Comparison of ENCODE assay signal across 28 cellular contexts in the genomic region with DNA sequence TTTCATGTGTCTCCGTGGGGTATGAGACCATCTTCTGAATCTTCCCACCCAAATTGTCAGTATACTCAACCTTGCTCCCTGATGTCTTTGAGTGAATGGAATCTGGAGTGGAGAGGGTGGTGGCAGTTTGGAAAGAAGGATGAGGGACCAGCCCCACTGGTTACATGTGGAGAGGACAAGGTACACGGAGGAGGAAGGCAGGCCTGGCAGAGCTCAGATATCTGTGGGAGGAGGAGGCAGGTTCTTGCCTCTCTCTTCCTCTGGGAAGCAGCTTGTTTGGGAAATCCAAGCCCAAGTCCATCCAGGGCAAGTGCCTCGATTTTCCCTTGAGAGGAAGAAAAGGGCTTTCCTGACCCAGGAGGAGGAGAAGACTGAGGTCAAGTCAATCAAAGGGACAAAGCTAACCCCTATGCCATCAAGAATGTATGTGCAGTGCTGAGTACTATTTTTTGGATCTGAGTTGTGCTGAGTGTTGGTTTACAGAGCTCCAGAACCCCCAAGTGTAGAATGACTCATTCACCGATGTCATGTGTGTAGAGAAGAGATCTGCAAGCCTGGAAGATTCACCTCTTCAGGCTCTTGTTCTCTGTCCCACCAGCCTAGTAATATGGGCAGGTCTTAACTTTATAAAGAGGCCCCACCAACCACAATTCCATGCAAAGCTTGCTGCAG. TPM values are rescaled to one million over a fixed set of nuclear protein-coding genes. Genes with fewer than 3 reads are reported as not detected.
DNase-seq lines count a peak whose midpoint lies in the region; ATAC-seq and TF ChIP-seq lines count a peak whose summit lies in the region.
"Had no signal": no experiment of that assay in that cellular context is flagged by ENCODE, and none has a peak within 500 bp of the region (broad histone marks: within the 10 kb centered on the region; RNA-seq: fewer than 3 reads in every experiment).

No MANE protein-coding gene starts in this region.

- H3K27ac ChIP-seq in spleen (no peak overlapping the region), RWPE1 (no peak overlapping the region), prostate gland (no peak overlapping the region)
- H3K27ac ChIP-seq: KMS-11, left lung, neural progenitor cell, psoas muscle, skin epidermis, VCaP had no signal

- CTCF ChIA-PET in activated CD4-positive, alpha-beta T cell treated with anti-CD3 and anti-CD28 coated beads for 36 hours (lab: Charles Lee), result interaction anchor here (0.6 to 8.0 kb wide), 23 partner anchors 8 to 90 kb away, joined by 3 to 70 read pairs (median 6); partner anchors contain the start of gene TBC1D21
- CTCF ChIA-PET in RWPE1 (lab: Yijun Ruan, JAX), result interaction anchor here (0.6 to 1.6 kb wide), 6 partner anchors 9 to 685 kb away, joined by 3 to 10 read pairs (median 4); partner anchors contain the start of gene TBC1D21

- H3K4me3 ChIP-seq in NB4 (ENCODE audit: low read depth, low read length) (no peak overlapping the region), fibroblast of mammary gland (ENCODE audit: control insufficient read depth, low read depth, low read length) (no peak overlapping the region), spleen (no peak overlapping the region), prostate gland (no peak overlapping the region)
- H3K4me3 ChIP-seq: left lung, neural progenitor cell, psoas muscle, skin epidermis had no signal

- TF ChIP-seq CTCF in NB4 (IDR thresholded peaks at IDR 0.05; ENCODE audit: low read depth, low read length) (no peak), fibroblast of mammary gland (conservative IDR thresholded peaks at IDR 0.05; ENCODE audit: control insufficient read depth, insufficient read depth, low read depth, low read length) (no peak), spleen (IDR thresholded peaks at IDR 0.05 in 8 of 11, conservative IDR thresholded peaks at IDR 0.05 in 3 of 11) (no peak), RWPE1 (conservative IDR thresholded peaks at IDR 0.05; ENCODE audit: low read depth) (no peak), prostate gland (IDR thresholded peaks at IDR 0.05) (no peak)

- peaks cover 0 to 6% (median 0%) of the 10 kb centered on the region in 7 donors for H3K27me3 ChIP-seq in spleen (replicated peaks in 1 of 7)
- H3K27me3 ChIP-seq in prostate gland (replicated peaks; ENCODE audit: insufficient read depth), result no peaks in the 10 kb centered on the region
- H3K27me3 ChIP-seq: neural progenitor cell had no signal

- peak; percentile 36 for ATAC-seq in activated CD4-positive, alpha-beta T cell treated with anti-CD3 and anti-CD28 coated beads for 36 hours
- ATAC-seq: left lung, psoas muscle had no signal

- H3K27me3 Mint-ChIP-seq in activated CD4-positive, alpha-beta T cell treated with anti-CD3 and anti-CD28 coated beads for 36 hours, result no peaks in the 10 kb centered on the region
- peaks cover 3% of the 10 kb centered on the region for H3K27me3 Mint-ChIP-seq in activated CD4-positive, alpha-beta T cell treated with anti-CD3 and anti-CD28 coated beads, Interleukin-2, amount 10 ng/mL, durations not matched to agents 24 days and 14 days
- H3K27me3 Mint-ChIP-seq: activated CD4-positive, alpha-beta memory T cell treated with anti-CD3 and anti-CD28 coated beads for 36 hours; activated naive CD8-positive, alpha-beta T cell had no signal

- no peaks in the 10 kb centered on the region for H3K4me1 Mint-ChIP-seq in activated CD4-positive, alpha-beta T cell treated with anti-CD3 and anti-CD28 coated beads for 36 hours
- H3K4me1 Mint-ChIP-seq in activated CD4-positive, alpha-beta T cell treated with anti-CD3 and anti-CD28 coated beads, Interleukin-2, amount 10 ng/mL, durations not matched to agents 24 days and 14 days, result peaks cover 9% of the 10 kb centered on the region

- no peak for DNase-seq in activated CD4-positive, alpha-beta T cell treated with anti-CD3 and anti-CD28 coated beads for 36 hours
- DNase-seq in activated CD4-positive, alpha-beta T cell treated with anti-CD3 and anti-CD28 coated beads, Interleukin-2, amount 10 ng/mL, durations not matched to agents 24 days and 14 days, result no peak
- DNase-seq in NB4 (ENCODE audit: low read depth) (peak; percentile 38), fibroblast of mammary gland (ENCODE audit: low read depth) (peak; percentile 75), spleen (peak; percentile 19), amygdala (lab: John Stamatoyannopoulos, UW) (no peak), RWPE1 (ENCODE audit: low spot score) (no peak), prostate gland (ENCODE audit: low spot score) (no peak)
- DNase-seq: activated CD4-positive, alpha-beta memory T cell treated with anti-CD3 and anti-CD28 coated beads for 36 hours; CD4-positive, CD25-positive, alpha-beta regulatory T cell; left lung; NCI-H1436 treated with DMSO at 0.1 percent for 48 hours; NCI-H2171 treated with DMSO at 0.1 percent for 48 hours; NCI-H748 treated with DMSO at 0.1 percent for 48 hours; SHP77; stimulated activated CD4-positive, alpha-beta T cell treated with anti-CD3 and anti-CD28 coated beads, Interleukin-4, amount 100 ng/mL, for 24 hours had no signal

- no peak overlapping the region for H3K27ac Mint-ChIP-seq in activated CD4-positive, alpha-beta T cell treated with anti-CD3 and anti-CD28 coated beads for 36 hours
- H3K27ac Mint-ChIP-seq in activated CD4-positive, alpha-beta T cell treated with anti-CD3 and anti-CD28 coated beads, Interleukin-2, amount 10 ng/mL, durations not matched to agents 24 days and 14 days, result no peak overlapping the region
- H3K27ac Mint-ChIP-seq: activated CD4-positive, alpha-beta memory T cell treated with anti-CD3 and anti-CD28 coated beads for 36 hours; activated naive CD8-positive, alpha-beta T cell; CD4-positive, CD25-positive, alpha-beta regulatory T cell; dendritic cell treated with granulocyte-macrophage colony-stimulating factor and Interleukin-4, amounts not matched to agents 40 ng/mL and 50 ng/mL, for 4 days; neural progenitor cell had no signal

- H3K9me3 ChIP-seq in spleen, result no peaks in the 10 kb centered on the region
- H3K9me3 ChIP-seq in prostate gland, result no peaks in the 10 kb centered on the region
- H3K9me3 ChIP-seq: left lung, psoas muscle had no signal

- H3K36me3 ChIP-seq in spleen (no peaks in the 10 kb centered on the region), prostate gland (no peaks in the 10 kb centered on the region)
- H3K36me3 ChIP-seq: left lung, neural progenitor cell had no signal

- H3K36me3 Mint-ChIP-seq in activated CD4-positive, alpha-beta T cell treated with anti-CD3 and anti-CD28 coated beads for 36 hours (ENCODE audit: low read depth), result no peaks in the 10 kb centered on the region
- no peaks in the 10 kb centered on the region for H3K36me3 Mint-ChIP-seq in activated CD4-positive, alpha-beta T cell treated with anti-CD3 and anti-CD28 coated beads, Interleukin-2, amount 10 ng/mL, durations not matched to agents 24 days and 14 days (ENCODE audit: low read depth)
- H3K36me3 Mint-ChIP-seq: activated CD4-positive, alpha-beta memory T cell treated with anti-CD3 and anti-CD28 coated beads for 36 hours; neural progenitor cell had no signal

- intact Hi-C loops in activated CD4-positive, alpha-beta T cell treated with anti-CD3 and anti-CD28 coated beads for 36 hours (cut with DNase I, micrococcal nuclease), result loop anchor here in 1 of 2 experiments (2.0 kb wide), 1 partner anchor 32 kb away; no protein-coding TSS in a partner anchor
- intact Hi-C loops in activated CD4-positive, alpha-beta T cell treated with anti-CD3 and anti-CD28 coated beads, Interleukin-2, amount 10 ng/mL, durations not matched to agents 24 days and 14 days (cut with micrococcal nuclease), result no loop called here
- intact Hi-C loops in spleen (cut with DNase I; ENCODE audit: low total_unique reads), result no loop called here
- intact Hi-C loops in prostate gland (cut with DNase I), result loop anchor here (5.0 kb wide), 2 partner anchors 34 to 199 kb away; partner anchors contain the start of gene TBC1D21

- WGBS in spleen, 5 donors, result 75 to 79% (median 76%) methylated on average over 4 of the region's 4 CpGs
- 86% methylated on average over 4 of the region's 4 CpGs for WGBS in prostate gland

- H3K4me1 ChIP-seq in spleen (peaks cover 0 to 5% (median 2%) of the 10 kb centered on the region in 6 donors), prostate gland (replicated peaks) (no peaks in the 10 kb centered on the region)
- H3K4me1 ChIP-seq: neural progenitor cell, psoas muscle had no signal

- H3K4me3 Mint-ChIP-seq in activated CD4-positive, alpha-beta T cell treated with anti-CD3 and anti-CD28 coated beads for 36 hours, result no peak overlapping the region
- no peak overlapping the region for H3K4me3 Mint-ChIP-seq in activated CD4-positive, alpha-beta T cell treated with anti-CD3 and anti-CD28 coated beads, Interleukin-2, amount 10 ng/mL, durations not matched to agents 24 days and 14 days
- H3K4me3 Mint-ChIP-seq: activated CD4-positive, alpha-beta memory T cell treated with anti-CD3 and anti-CD28 coated beads for 36 hours; activated naive CD8-positive, alpha-beta T cell; CD4-positive, CD25-positive, alpha-beta regulatory T cell; dendritic cell treated with granulocyte-macrophage colony-stimulating factor and Interleukin-4, amounts not matched to agents 40 ng/mL and 50 ng/mL, for 4 days; neural progenitor cell had no signal

- POLR2A ChIA-PET in activated CD4-positive, alpha-beta T cell treated with anti-CD3 and anti-CD28 coated beads for 36 hours (lab: Charles Lee), result no interaction called here
- POLR2A ChIA-PET in RWPE1 (lab: Yijun Ruan, JAX; ENCODE audit: low non-redundant PET), result no interaction called here

- no peaks in the 10 kb centered on the region for H3K9me3 Mint-ChIP-seq in activated CD4-positive, alpha-beta T cell treated with anti-CD3 and anti-CD28 coated beads for 36 hours (ENCODE audit: low read depth)
- no peaks in the 10 kb centered on the region for H3K9me3 Mint-ChIP-seq in activated CD4-positive, alpha-beta T cell treated with anti-CD3 and anti-CD28 coated beads, Interleukin-2, amount 10 ng/mL, durations not matched to agents 24 days and 14 days
- H3K9me3 Mint-ChIP-seq: activated CD4-positive, alpha-beta memory T cell treated with anti-CD3 and anti-CD28 coated beads for 36 hours; CD4-positive, CD25-positive, alpha-beta regulatory T cell; dendritic cell treated with granulocyte-macrophage colony-stimulating factor and Interleukin-4, amounts not matched to agents 40 ng/mL and 50 ng/mL, for 4 days; neural progenitor cell had no signal

- TF ChIP-seq POLR2A in NB4 (IDR thresholded peaks at IDR 0.05; ENCODE audit: extremely low read depth, insufficient read length), result no peak
- TF ChIP-seq POLR2A in spleen (IDR thresholded peaks at IDR 0.05), result no peak
- no peak for TF ChIP-seq POLR2A in prostate gland (IDR thresholded peaks at IDR 0.05)

RNA-seq across cellular contexts. Expression of gene LOXL1, which starts 19.8 kb away (rescaled TPM):
- total RNA-seq in activated CD4-positive, alpha-beta T cell treated with anti-CD3 and anti-CD28 coated beads for 36 hours, result 1 to 10 TPM; 1.9 to 2.5 TPM
- total RNA-seq in activated CD4-positive, alpha-beta T cell treated with anti-CD3 and anti-CD28 coated beads, Interleukin-2, amount 10 ng/mL, durations not matched to agents 24 days and 14 days, result 0.49 and 0.88 TPM in 2 replicates
- total RNA-seq in spleen, result 1 to 10 TPM; 3.3 to 9.4 (median 6.4) TPM
- 10 to 100 TPM in 1 of 3 donors, 1 to 10 TPM in 2; 7.9 to 11.3 (median 9.4) TPM for polyA plus RNA-seq in spleen
- 10 to 100 TPM; 20.5 to 22.5 TPM for total RNA-seq in prostate gland
- total RNA-seq: OCI-LY7 had no signal

RNA-seq across cellular contexts. Expression of gene TBC1D21, which starts 33.1 kb away (rescaled TPM):
- not detected for total RNA-seq in activated CD4-positive, alpha-beta T cell treated with anti-CD3 and anti-CD28 coated beads for 36 hours
- total RNA-seq in activated CD4-positive, alpha-beta T cell treated with anti-CD3 and anti-CD28 coated beads, Interleukin-2, amount 10 ng/mL, durations not matched to agents 24 days and 14 days, result not detected in 2 replicates
- total RNA-seq in spleen (not detected), prostate gland (1 to 10 TPM in 1 of 2 donors, not detected in 1; 1.4 TPM)
- polyA plus RNA-seq in spleen, result not detected
- total RNA-seq: A172; activated CD4-positive, alpha-beta memory T cell treated with anti-CD3 and anti-CD28 coated beads for 36 hours; CD4-positive, CD25-positive, alpha-beta regulatory T cell; left lung; mononuclear cell; OCI-LY7; psoas muscle; T-helper 1 cell treated with Interleukin-12 subunit alpha and Interleukin-12 subunit beta and Interleukin-4 antibody, amounts not matched to agents 30 ng/mL and 1 ng/mL, for 36 hours; urinary bladder had no signal
- polyA plus RNA-seq: CD4-positive, CD25-positive, alpha-beta regulatory T cell; psoas muscle; urinary bladder had no signal

Comparison
In these comparisons a context has a peak if more than half of its experiments do, and no peak if none do; other contexts are left out.
1. DNase-seq: peak in NB4 (single experiment), fibroblast of mammary gland (single experiment) and spleen (single experiment); none in activated CD4-positive, alpha-beta T cell treated with anti-CD3 and anti-CD28 coated beads for 36 hours (single experiment), activated CD4-positive, alpha-beta T cell treated with anti-CD3 and anti-CD28 coated beads, Interleukin-2, amount 10 ng/mL, durations not matched to agents 24 days and 14 days (single experiment), amygdala (0 of 56), RWPE1 (single experiment) and prostate gland (single experiment).